23 cellular contexts compared by ENCODE assay signal in genomic region chr9:128118472-128118857, GRCh38. TPM values are rescaled to one million over a fixed set of nuclear protein-coding genes. Genes with fewer than 3 reads are reported as not detected.
A peak's percentile ranks its signal among the peaks of the same experiment; 100 is the strongest.
DNase-seq lines count a peak whose midpoint lies in the region; ATAC-seq and TF ChIP-seq lines count a peak whose summit lies in the region.
"Had no signal": no experiment of that assay in that cellular context is flagged by ENCODE, and none has a peak within 500 bp of the region (broad histone marks: within the 10 kb centered on the region; RNA-seq: fewer than 3 reads in every experiment).

No MANE protein-coding gene starts in this region.

- no peak for TF ChIP-seq CTCF in natural killer cell (IDR thresholded peaks at IDR 0.05)
- no peak for TF ChIP-seq CTCF in adrenal gland (IDR thresholded peaks at IDR 0.05)
- TF ChIP-seq CTCF in right lobe of liver (IDR thresholded peaks at IDR 0.05) = no peak
- no peak for TF ChIP-seq CTCF in gastrocnemius medialis (IDR thresholded peaks at IDR 0.05 in 4 of 5, conservative IDR thresholded peaks at IDR 0.05 in 1 of 5)

- no peak overlapping the region for H3K4me3 Mint-ChIP-seq in natural killer cell treated with Interleukin-12 subunit alpha and Interleukin-12 subunit beta and Interleukin-15 and Interleukin-18, amount 100 ng/mL, for 72 hours
- no peak overlapping the region for H3K4me3 Mint-ChIP-seq in natural killer cell
- H3K4me3 Mint-ChIP-seq: activated CD4-positive, alpha-beta T cell treated with anti-CD3 and anti-CD28 coated beads for 36 hours; activated naive CD8-positive, alpha-beta T cell treated with anti-CD3 and anti-CD28 coated beads, Interleukin-2, amount 50 U/mL, for 24 hours; CD14-positive monocyte; memory B cell had no signal

- intact Hi-C loops in natural killer cell (cut with micrococcal nuclease) = loop anchor here (5.0 kb wide), 1 partner anchor 176 kb away; no protein-coding TSS in a partner anchor
- intact Hi-C loops in adrenal gland (cut with DNase I) = no loop called here
- intact Hi-C loops in right lobe of liver (cut with DNase I) = no loop called here
- intact Hi-C loops in gastrocnemius medialis (cut with DNase I; ENCODE audit: low total_unique reads) = loop anchor here (5.0 kb wide), 2 partner anchors 36 to 176 kb away; no protein-coding TSS in a partner anchor

- in situ Hi-C loops in gastrocnemius medialis (cut with MboI; ENCODE audit: low sequenced_read_pairs in 4 of 4) = loop anchor here in 3 of 4 donors (10.0 to 25.0 kb wide), 2 partner anchors 156 to 164 kb away; no protein-coding TSS in a partner anchor

- TF ChIP-seq POLR2A in adrenal gland (IDR thresholded peaks at IDR 0.05) = no peak
- no peak for TF ChIP-seq POLR2A in right lobe of liver (IDR thresholded peaks at IDR 0.05)
- TF ChIP-seq POLR2A in gastrocnemius medialis (IDR thresholded peaks at IDR 0.05) = no peak

- no peaks in the 10 kb centered on the region for H3K27me3 Mint-ChIP-seq in natural killer cell treated with Interleukin-12 subunit alpha and Interleukin-12 subunit beta and Interleukin-15 and Interleukin-18, amount 100 ng/mL, for 72 hours
- H3K27me3 Mint-ChIP-seq in natural killer cell (ENCODE audit: low read depth in 2 of 2) = no peaks in the 10 kb centered on the region
- H3K27me3 Mint-ChIP-seq: activated CD4-positive, alpha-beta T cell treated with anti-CD3 and anti-CD28 coated beads for 36 hours; activated naive CD8-positive, alpha-beta T cell treated with anti-CD3 and anti-CD28 coated beads, Interleukin-2, amount 50 U/mL, for 24 hours; memory B cell had no signal

- H3K27ac Mint-ChIP-seq in natural killer cell treated with Interleukin-12 subunit alpha and Interleukin-12 subunit beta and Interleukin-15 and Interleukin-18, amount 100 ng/mL, for 72 hours = no peak overlapping the region
- no peak overlapping the region for H3K27ac Mint-ChIP-seq in natural killer cell
- H3K27ac Mint-ChIP-seq: activated CD4-positive, alpha-beta T cell treated with anti-CD3 and anti-CD28 coated beads for 36 hours; activated naive CD8-positive, alpha-beta T cell treated with anti-CD3 and anti-CD28 coated beads, Interleukin-2, amount 50 U/mL, for 24 hours had no signal

- no peaks in the 10 kb centered on the region for H3K36me3 Mint-ChIP-seq in natural killer cell treated with Interleukin-12 subunit alpha and Interleukin-12 subunit beta and Interleukin-15 and Interleukin-18, amount 100 ng/mL, for 72 hours
- H3K36me3 Mint-ChIP-seq in natural killer cell = no peaks in the 10 kb centered on the region

- H3K4me1 ChIP-seq in adrenal gland (replicated peaks in 1 of 2) (no peaks in the 10 kb centered on the region), right lobe of liver (peaks cover 0 to 30% (median 16%) of the 10 kb centered on the region in 4 donors), gastrocnemius medialis (peaks cover 8 to 10% of the 10 kb centered on the region in 2 donors)
- H3K4me1 ChIP-seq: parathyroid adenoma had no signal

- H3K36me3 ChIP-seq in adrenal gland (replicated peaks in 1 of 2) (peaks cover 0 to 32% of the 10 kb centered on the region in 2 donors), right lobe of liver (peaks cover 0 to 15% (median 7%) of the 10 kb centered on the region in 4 donors), gastrocnemius medialis (peaks cover 0 to 26% of the 10 kb centered on the region in 2 donors)

- 36 to 46% (median 40%) methylated on average over 3 of the region's 3 CpGs for WGBS in adrenal gland, 4 donors
- WGBS in right lobe of liver (ENCODE audit: insufficient coverage, low coverage, low lambda C conversion rate, missing lambda C conversion rate) = 32% methylated on average over 3 of the region's 3 CpGs

- no peaks in the 10 kb centered on the region for H3K9me3 ChIP-seq in adrenal gland (replicated peaks in 1 of 3)
- no peaks in the 10 kb centered on the region for H3K9me3 ChIP-seq in right lobe of liver
- H3K9me3 ChIP-seq in gastrocnemius medialis = no peaks in the 10 kb centered on the region

- H3K4me3 ChIP-seq in adrenal gland (no peak overlapping the region), right lobe of liver (no peak overlapping the region), gastrocnemius medialis (no peak overlapping the region)
- H3K4me3 ChIP-seq: coronary artery had no signal

- H3K9me3 Mint-ChIP-seq in natural killer cell treated with Interleukin-12 subunit alpha and Interleukin-12 subunit beta and Interleukin-15 and Interleukin-18, amount 100 ng/mL, for 72 hours = no peaks in the 10 kb centered on the region
- H3K9me3 Mint-ChIP-seq in natural killer cell = no peaks in the 10 kb centered on the region
- H3K9me3 Mint-ChIP-seq: activated naive CD8-positive, alpha-beta T cell treated with anti-CD3 and anti-CD28 coated beads, Interleukin-2, amount 50 U/mL, for 24 hours; activated T-helper 2 cell treated with anti-CD3 and anti-CD28 coated beads, Interferon-gamma antibody, Interleukin-2, Interleukin-4, amounts not matched to agents 10 μg/mL and 5 μg/mL and 100 μg/mL, durations not matched to agents 14 hours and 24 hours and 36 hours; memory B cell had no signal

- no peak for ATAC-seq in natural killer cell treated with Interleukin-12 subunit alpha and Interleukin-12 subunit beta and Interleukin-15 and Interleukin-18, amount 100 ng/mL, for 72 hours
- no peak for ATAC-seq in natural killer cell
- no peak for ATAC-seq in right lobe of liver
- ATAC-seq in gastrocnemius medialis = no peak
- ATAC-seq in GM21619 (IDR thresholded peaks at IDR 0.05; ENCODE audit: unreplicated experiment) = no peak

- H3K4me1 Mint-ChIP-seq in natural killer cell treated with Interleukin-12 subunit alpha and Interleukin-12 subunit beta and Interleukin-15 and Interleukin-18, amount 100 ng/mL, for 72 hours (ENCODE audit: low read depth in 2 of 2) = peaks cover 6 to 8% of the 10 kb centered on the region in 2 donors
- peaks cover 6 to 11% of the 10 kb centered on the region in 2 donors for H3K4me1 Mint-ChIP-seq in natural killer cell

- no peak overlapping the region for H3K27ac ChIP-seq in adrenal gland
- no peak overlapping the region for H3K27ac ChIP-seq in right lobe of liver
- H3K27ac ChIP-seq in gastrocnemius medialis = no peak overlapping the region
- H3K27ac ChIP-seq: brain microvascular endothelial cell, parathyroid adenoma had no signal

- H3K27me3 ChIP-seq in adrenal gland (no peaks in the 10 kb centered on the region), right lobe of liver (no peaks in the 10 kb centered on the region), gastrocnemius medialis (no peaks in the 10 kb centered on the region)
- H3K27me3 ChIP-seq: brain microvascular endothelial cell had no signal

- peak; percentile 41 for DNase-seq in natural killer cell treated with Interleukin-12 subunit alpha and Interleukin-12 subunit beta and Interleukin-15 and Interleukin-18, amount 100 ng/mL, for 72 hours (ENCODE audit: low spot score)
- DNase-seq in natural killer cell = no peak
- DNase-seq in adrenal gland = peak in 4 of 7 donors; percentile 5 to 44 (median 8)
- DNase-seq in right lobe of liver = peak in 2 of 3 donors; percentile 22 to 29
- DNase-seq in NCI-H526 treated with DMSO at 0.1 percent for 48 hours (lab: John Stamatoyannopoulos, UW) = no peak
- DNase-seq in gastrocnemius medialis = no peak
- DNase-seq in NCI-H748 (lab: John Stamatoyannopoulos, UW; ENCODE audit: unreplicated experiment) = no peak
- DNase-seq: activated naive CD8-positive, alpha-beta T cell treated with anti-CD3 and anti-CD28 coated beads, Interleukin-2, amount 50 U/mL, for 24 hours; brain microvascular endothelial cell; KBM-7; left cardiac atrium; NCI-H1436; NCI-H524 treated with DMSO at 0.1 percent for 48 hours had no signal

RNA-seq across cellular contexts. Expression of gene PTGES2, which starts 9.1 kb away (rescaled TPM):
- 100 to 1,000 TPM in 1 of 2 donors, 10 to 100 TPM in 1; 56.8 to 110 TPM for total RNA-seq in natural killer cell treated with Interleukin-12 subunit alpha and Interleukin-12 subunit beta and Interleukin-15 and Interleukin-18, amount 100 ng/mL, for 72 hours
- 10 to 100 TPM; 43.4 to 57.0 (median 53.3) TPM for total RNA-seq in natural killer cell
- 100 to 1,000 TPM in 4 of 8 donors, 10 to 100 TPM in 4; 82.5 to 147 (median 101) TPM for total RNA-seq in adrenal gland
- polyA plus RNA-seq in adrenal gland = 100 to 1,000 TPM in 2 of 3 donors, 10 to 100 TPM in 1; 69.5 to 104 (median 101) TPM
- total RNA-seq in right lobe of liver = 10 to 100 TPM; 27.2 to 67.2 (median 30.5) TPM
- total RNA-seq in gastrocnemius medialis = 100 to 1,000 TPM in 3 of 4 donors, 10 to 100 TPM in 1; 95.2 to 266 (median 155) TPM

RNA-seq across cellular contexts. Expression of gene LCN2, which starts 30.8 kb away (rescaled TPM):
- not detected for total RNA-seq in natural killer cell treated with Interleukin-12 subunit alpha and Interleukin-12 subunit beta and Interleukin-15 and Interleukin-18, amount 100 ng/mL, for 72 hours
- under 1 TPM in 2 of 3 donors, not detected in 1; 0.82 to 0.99 TPM for total RNA-seq in natural killer cell
- total RNA-seq in adrenal gland = 10 to 100 TPM in 1 of 8 donors, 1 to 10 TPM in 4, not detected in 3; 1.0 to 48.2 (median 1.2) TPM
- polyA plus RNA-seq in adrenal gland = 1 to 10 TPM in 2 of 3 donors, under 1 TPM in 1; 0.37 to 1.9 (median 1.7) TPM
- 10 to 100 TPM in 4 of 6 experiments, 1 to 10 TPM in 2; 2.7 to 81.8 (median 18.1) TPM for total RNA-seq in right lobe of liver
- total RNA-seq in gastrocnemius medialis = under 1 TPM in 1 of 4 donors, not detected in 3; 1.00 TPM
- total RNA-seq: activated CD4-positive, alpha-beta T cell treated with anti-CD3 and anti-CD28 coated beads for 36 hours; activated T-helper 2 cell treated with anti-CD3 and anti-CD28 coated beads, Interferon-gamma antibody, Interleukin-2, Interleukin-4, amounts not matched to agents 10 μg/mL and 5 μg/mL and 100 μg/mL, durations not matched to agents 14 hours and 24 hours and 36 hours; fibroblast of lung; glomerular endothelial cell had no signal
- polyA plus RNA-seq: AG04450, fibroblast of lung had no signal

RNA-seq across cellular contexts. Expression of gene BBLN, which starts 41.6 kb away (rescaled TPM):
- total RNA-seq in natural killer cell treated with Interleukin-12 subunit alpha and Interleukin-12 subunit beta and Interleukin-15 and Interleukin-18, amount 100 ng/mL, for 72 hours = 10 to 100 TPM; 58.1 to 60.4 TPM
- 10 to 100 TPM; 61.8 to 74.0 (median 69.3) TPM for total RNA-seq in natural killer cell
- 1,000 to 10,000 TPM in 4 of 8 donors, 100 to 1,000 TPM in 4; 199 to 1,914 (median 666) TPM for total RNA-seq in adrenal gland
- 100 to 1,000 TPM in 2 of 3 donors, 1 to 10 TPM in 1; 5.5 to 924 (median 522) TPM for polyA plus RNA-seq in adrenal gland
- total RNA-seq in right lobe of liver = 100 to 1,000 TPM in 2 of 6 experiments, 10 to 100 TPM in 4; 13.5 to 192 (median 17.7) TPM
- total RNA-seq in gastrocnemius medialis = 100 to 1,000 TPM in 3 of 4 donors, 10 to 100 TPM in 1; 73.5 to 145 (median 132) TPM

RNA-seq across cellular contexts. Expression of gene SLC25A25, which starts 50.4 kb away (rescaled TPM):
- 10 to 100 TPM; 15.0 to 23.2 TPM for total RNA-seq in natural killer cell treated with Interleukin-12 subunit alpha and Interleukin-12 subunit beta and Interleukin-15 and Interleukin-18, amount 100 ng/mL, for 72 hours
- total RNA-seq in natural killer cell (10 to 100 TPM; 16.8 to 19.1 (median 18.9) TPM), adrenal gland (10 to 100 TPM; 11.4 to 60.6 (median 25.5) TPM), right lobe of liver (10 to 100 TPM; 21.2 to 81.5 (median 53.3) TPM), gastrocnemius medialis (10 to 100 TPM; 26.9 to 98.7 (median 46.0) TPM)
- polyA plus RNA-seq in adrenal gland = 10 to 100 TPM; 13.6 to 14.1 (median 13.9) TPM

RNA-seq across cellular contexts. Expression of gene NAIF1, which starts 51.3 kb away (rescaled TPM):
- total RNA-seq in natural killer cell treated with Interleukin-12 subunit alpha and Interleukin-12 subunit beta and Interleukin-15 and Interleukin-18, amount 100 ng/mL, for 72 hours = 10 to 100 TPM; 15.7 to 16.4 TPM
- total RNA-seq in natural killer cell (10 to 100 TPM; 11.9 to 12.6 (median 12.1) TPM), adrenal gland (10 to 100 TPM in 6 of 8 donors, 1 to 10 TPM in 2; 8.0 to 20.7 (median 12.2) TPM), right lobe of liver (1 to 10 TPM; 3.9 to 6.8 (median 5.7) TPM), gastrocnemius medialis (1 to 10 TPM; 3.6 to 7.4 (median 6.9) TPM)
- polyA plus RNA-seq in adrenal gland = 10 to 100 TPM in 2 of 3 donors, 1 to 10 TPM in 1; 6.6 to 12.8 (median 10.8) TPM

Comparison
In these comparisons a context has a peak if more than half of its experiments do, and no peak if none do; other contexts are left out.
1. DNase-seq: peak in natural killer cell treated with Interleukin-12 subunit alpha and Interleukin-12 subunit beta and Interleukin-15 and Interleukin-18, amount 100 ng/mL, for 72 hours (single experiment), adrenal gland (4 of 7) and right lobe of liver (2 of 3); none in natural killer cell (single experiment), NCI-H526 treated with DMSO at 0.1 percent for 48 hours (single experiment), gastrocnemius medialis (0 of 2) and NCI-H748 (single experiment).
2. intact Hi-C loops: an anchor here in natural killer cell (5.0 kb wide) and gastrocnemius medialis (5.0 kb wide); none called in adrenal gland and right lobe of liver.